Comparison of ENCODE assay signal across 8 cellular contexts in genomic region chr15:73994419-73994883, GRCh38. TPM values are rescaled to one million over a fixed set of nuclear protein-coding genes. Genes with fewer than 3 reads are reported as not detected.
DNase-seq lines count a peak whose midpoint lies in the region; ATAC-seq, FAIRE-seq and TF ChIP-seq lines count a peak whose summit lies in the region.

A gene with protein sequence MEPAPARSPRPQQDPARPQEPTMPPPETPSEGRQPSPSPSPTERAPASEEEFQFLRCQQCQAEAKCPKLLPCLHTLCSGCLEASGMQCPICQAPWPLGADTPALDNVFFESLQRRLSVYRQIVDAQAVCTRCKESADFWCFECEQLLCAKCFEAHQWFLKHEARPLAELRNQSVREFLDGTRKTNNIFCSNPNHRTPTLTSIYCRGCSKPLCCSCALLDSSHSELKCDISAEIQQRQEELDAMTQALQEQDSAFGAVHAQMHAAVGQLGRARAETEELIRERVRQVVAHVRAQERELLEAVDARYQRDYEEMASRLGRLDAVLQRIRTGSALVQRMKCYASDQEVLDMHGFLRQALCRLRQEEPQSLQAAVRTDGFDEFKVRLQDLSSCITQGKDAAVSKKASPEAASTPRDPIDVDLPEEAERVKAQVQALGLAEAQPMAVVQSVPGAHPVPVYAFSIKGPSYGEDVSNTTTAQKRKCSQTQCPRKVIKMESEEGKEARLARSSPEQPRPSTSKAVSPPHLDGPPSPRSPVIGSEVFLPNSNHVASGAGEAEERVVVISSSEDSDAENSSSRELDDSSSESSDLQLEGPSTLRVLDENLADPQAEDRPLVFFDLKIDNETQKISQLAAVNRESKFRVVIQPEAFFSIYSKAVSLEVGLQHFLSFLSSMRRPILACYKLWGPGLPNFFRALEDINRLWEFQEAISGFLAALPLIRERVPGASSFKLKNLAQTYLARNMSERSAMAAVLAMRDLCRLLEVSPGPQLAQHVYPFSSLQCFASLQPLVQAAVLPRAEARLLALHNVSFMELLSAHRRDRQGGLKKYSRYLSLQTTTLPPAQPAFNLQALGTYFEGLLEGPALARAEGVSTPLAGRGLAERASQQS (plus strand): TSS chr15:73994716. CDS start chr15:73994813, 97 bp downstream.

- H3K36me3 ChIP-seq in pancreas, result no peaks in the 10 kb centered on the region
- H3K36me3 ChIP-seq in tibial artery, result peaks cover 0 to 20% (median 12%) of the 10 kb centered on the region in 3 donors

- peak within 1 kb of the TSS; percentile 49 to 78 (median 54) for H3K4me3 ChIP-seq in pancreas
- H3K4me3 ChIP-seq in tibial artery, result peak within 1 kb of the TSS; percentile 84 to 97

- peak; percentile 96 for DNase-seq in GM10248 (ENCODE audit: extremely low spot score)
- DNase-seq in NCI-H128 (lab: John Stamatoyannopoulos, UW; ENCODE audit: unreplicated experiment), result peak; percentile 75
- DNase-seq in SW 1271 (lab: John Stamatoyannopoulos, UW), result peak; percentile 94 to 99
- DNase-seq in activated naive CD8-positive, alpha-beta T cell treated with anti-CD3 and anti-CD28 coated beads, Interleukin-2, amount 50 U/mL, for 16 hours (ENCODE audit: low read depth, low spot score), result peak; percentile 86
- peak; percentile 99 for DNase-seq in Right ventricle myocardium inferior (ENCODE audit: missing footprints)
- peak; percentile 89 to 98 (median 95) for DNase-seq in pancreas
- DNase-seq in tibial artery, result peak; percentile 98 to 99

- H3K4me1 ChIP-seq in pancreas, result peaks cover 5 to 41% (median 9%) of the 10 kb centered on the region in 3 donors
- H3K4me1 ChIP-seq in tibial artery, result peaks cover 0 to 88% (median 70%) of the 10 kb centered on the region in 4 donors

- no peak for FAIRE-seq in pancreas (lab: Jason Lieb, UNC)

- H3K27ac ChIP-seq in pancreas (peak within 1 kb of the TSS; percentile 20 to 79 (median 68)), tibial artery (peak within 1 kb of the TSS; percentile 89 to 97)

- CTCF ChIA-PET in GM10248 (lab: Yijun Ruan, JAX), result interaction anchor here (0.8 to 11.6 kb wide), 9 partner anchors 9 to 783 kb away, joined by 3 to 162 read pairs (median 7); no protein-coding TSS in a partner anchor

- intact Hi-C loops in Right ventricle myocardium inferior (cut with DNase I) (loop anchor here (1.0 to 5.0 kb wide), 2 partner anchors 17 to 53 kb away; no protein-coding TSS in a partner anchor), pancreas (cut with DNase I) (no loop called here), tibial artery (cut with DNase I; ENCODE audit: low total_unique reads) (no loop called here)

- no peaks in the 10 kb centered on the region for H3K9me3 ChIP-seq in pancreas
- H3K9me3 ChIP-seq in tibial artery, result no peaks in the 10 kb centered on the region

- WGBS in pancreas, 2 donors, result 0 to 1% methylated on average over 26 of the region's 26 CpGs

- TF ChIP-seq CTCF in GM10248 (IDR thresholded peaks at IDR 0.05; ENCODE audit: control extremely low read depth, extremely low read depth, low read depth, missing control alignments), result no peak
- TF ChIP-seq CTCF in pancreas (IDR thresholded peaks at IDR 0.05), result no peak
- TF ChIP-seq CTCF in tibial artery (IDR thresholded peaks at IDR 0.05), result no peak

- POLR2A ChIA-PET in GM10248 (lab: Yijun Ruan, JAX), result interaction anchor here (0.7 to 1.2 kb wide), 3 partner anchors 9 to 21 kb away, joined by 3 to 4 read pairs (median 4); no protein-coding TSS in a partner anchor

- ATAC-seq in HG02642 (IDR thresholded peaks at IDR 0.05; ENCODE audit: poor library complexity, unreplicated experiment), result peak; percentile 65
- peak; percentile 85 for ATAC-seq in Right ventricle myocardium inferior
- peak; percentile 85 to 91 (median 88) for ATAC-seq in pancreas

- H3K27me3 ChIP-seq in pancreas, result no peaks in the 10 kb centered on the region
- H3K27me3 ChIP-seq in tibial artery, result no peaks in the 10 kb centered on the region

RNA-seq across cellular contexts. Expression of the gene that starts here (rescaled TPM):
- total RNA-seq in Right ventricle myocardium inferior (22.3 TPM), pancreas (10 to 100 TPM; 10.6 to 31.7 (median 13.0) TPM)
- polyA plus RNA-seq in pancreas, result 10 to 100 TPM; 17.6 to 19.1 TPM

Comparison
In these comparisons a context has a peak if more than half of its experiments do, and no peak if none do; other contexts are left out.
1. Peak in every context shown above with its lines: DNase-seq, ATAC-seq, H3K4me3 ChIP-seq and H3K27ac ChIP-seq.